Comparison of ENCODE assay signal across 23 cellular contexts in genomic region chr2:169513094-169513493, GRCh38. TPM values are rescaled to one million over a fixed set of nuclear protein-coding genes. Genes with fewer than 3 reads are reported as not detected.
DNase-seq lines count a peak whose midpoint lies in the region; ATAC-seq, FAIRE-seq and TF ChIP-seq lines count a peak whose summit lies in the region.
"Had no signal": no experiment of that assay in that cellular context is flagged by ENCODE, and none has a peak within 500 bp of the region (broad histone marks: within the 10 kb centered on the region; RNA-seq: fewer than 3 reads in every experiment).

No MANE protein-coding gene starts in this region.

- H3K79me2 ChIP-seq in HepG2 (ENCODE audit: insufficient read depth, low read length) (no peaks in the 10 kb centered on the region), K562 (ENCODE audit: control insufficient read depth, insufficient read depth, low read length) (no peaks in the 10 kb centered on the region)

- TF ChIP-seq CTCF in HepG2 (CRISPR knock-in tag; IDR thresholded peaks at IDR 0.05) = no peak
- no peak for TF ChIP-seq CTCF in right lobe of liver (IDR thresholded peaks at IDR 0.05)
- no peak for TF ChIP-seq CTCF in K562 (IDR thresholded peaks at IDR 0.05 in 2 of 3, conservative IDR thresholded peaks at IDR 0.05 in 1 of 3; ENCODE audit: insufficient read depth in 2 of 3, low read depth in 1 of 3, low read length in 3 of 3)

- H4K20me1 ChIP-seq in HepG2 (ENCODE audit: insufficient read depth, low read length) = no peaks in the 10 kb centered on the region
- no peaks in the 10 kb centered on the region for H4K20me1 ChIP-seq in K562 (replicated peaks; ENCODE audit: control insufficient read depth, insufficient read depth, low read length)

- no peak for TF ChIP-seq RAD21 in HepG2 (CRISPR knock-in tag; IDR thresholded peaks at IDR 0.05)
- no peak for TF ChIP-seq RAD21 in K562 (CRISPR knock-in tag; conservative IDR thresholded peaks at IDR 0.05 in 1 of 2, IDR thresholded peaks at IDR 0.05 in 1 of 2)

- BruUV-seq in HepG2 (replicated peaks; lab: Mats Ljungman, UMichigan) (no TSS peak), K562 (replicated peaks; lab: Mats Ljungman, UMichigan) (no TSS peak)

- intact Hi-C loops in HepG2 (cut with micrococcal nuclease; ENCODE audit: unreplicated experiment) = no loop called here
- intact Hi-C loops in right lobe of liver (cut with DNase I) = no loop called here
- intact Hi-C loops in K562 (cut with micrococcal nuclease) = no loop called here

- FAIRE-seq in HepG2 (lab: Jason Lieb, UNC) (no peak), K562 (lab: Jason Lieb, UNC) (no peak), frontal cortex (lab: Jason Lieb, UNC) (no peak)
- FAIRE-seq: GM12892, GM19239 had no signal

- no peak overlapping the region for H3K4me2 ChIP-seq in HepG2 (ENCODE audit: low read depth, low read length)
- no peak overlapping the region for H3K4me2 ChIP-seq in K562 (ENCODE audit: insufficient read depth, low read length)

- TF ChIP-seq POLR2A in HepG2 (IDR thresholded peaks at IDR 0.05; ENCODE audit: insufficient read depth in 1 of 2, low read depth in 2 of 2, low read length in 2 of 2) (no peak), right lobe of liver (IDR thresholded peaks at IDR 0.05) (no peak), K562 (conservative IDR thresholded peaks at IDR 0.05) (no peak)

- CTCF ChIA-PET in HepG2 (lab: Yijun Ruan, JAX; ENCODE audit: low intra/inter-chr PET ratio, low total read pairs) (no interaction called here), K562 (lab: Yijun Ruan, JAX; ENCODE audit: low intra/inter-chr PET ratio) (no interaction called here)

- H2AFZ ChIP-seq in HepG2 (ENCODE audit: low read length) (no peak overlapping the region), K562 (ENCODE audit: low read depth, low read length) (no peak overlapping the region)

- DNase-seq in HepG2 (ENCODE audit: low spot score) (no peak), right lobe of liver (no peak), K562 (ENCODE audit: extremely low read depth in 1 of 4, low spot score in 3 of 4) (no peak), skeletal muscle cell (ENCODE audit: low read depth) (no peak), CD1c-positive myeloid dendritic cell (ENCODE audit: extremely low spot score) (no peak), frontal cortex (ENCODE audit: low spot score in 2 of 2) (no peak)
- DNase-seq: CD8-positive, alpha-beta memory T cell; DMS 273 treated with DMSO at 0.1 percent for 48 hours; DND-41; NCI-H1048; NCI-H1417; NCI-H1694; NCI-H446 treated with DMSO at 0.1 percent for 48 hours; NCI-H526; RPMI8226; SHP77 treated with DMSO at 0.1 percent for 48 hours had no signal

- no peaks in the 10 kb centered on the region for H3K9me1 ChIP-seq in K562 (ENCODE audit: control insufficient read depth, insufficient read depth, low read length)

- H3K27ac ChIP-seq in HepG2 (ENCODE audit: extremely low read length, insufficient read depth, low read length) = no peak overlapping the region
- no peak overlapping the region for H3K27ac ChIP-seq in right lobe of liver
- H3K27ac ChIP-seq in K562 (ENCODE audit: extremely low read depth, low read depth, low read length) = no peak overlapping the region
- H3K27ac ChIP-seq: C4-2B, SK-N-MC had no signal

- no peak for TF ChIP-seq EP300 in HepG2 (IDR thresholded peaks at IDR 0.05; ENCODE audit: low read depth in 2 of 2, low read length in 2 of 2)
- no peak for TF ChIP-seq EP300 in HepG2 (CRISPR knock-in tag; IDR thresholded peaks at IDR 0.05; ENCODE audit: borderline replicate concordance)
- no peak for TF ChIP-seq EP300 in K562 (IDR thresholded peaks at IDR 0.05; ENCODE audit: low read length)

- 55% methylated on average over 1 of the region's 1 CpG for WGBS in HepG2 (ENCODE audit: low lambda C conversion rate)
- 100% methylated on average over 1 of the region's 1 CpG for WGBS in right lobe of liver (ENCODE audit: insufficient coverage, low coverage, low lambda C conversion rate, missing lambda C conversion rate)
- 50% methylated on average over 1 of the region's 1 CpG for WGBS in K562 (ENCODE audit: insufficient coverage, low coverage, missing lambda C conversion rate)

- in situ Hi-C loops in HepG2 (cut with HindIII; ENCODE audit: extremely low pct_ligation_motif_present, low pct_unique_long_range_greater_than_20kb) (no loop called here), K562 (cut with MboI) (no loop called here)

- H3K4me1 ChIP-seq in HepG2 (ENCODE audit: insufficient read depth, low read length) = peaks cover 11% of the 10 kb centered on the region
- no peaks in the 10 kb centered on the region for H3K4me1 ChIP-seq in right lobe of liver
- H3K4me1 ChIP-seq in K562 (replicated peaks in 1 of 2; ENCODE audit: control insufficient read depth in 2 of 2, insufficient read depth in 2 of 2, low read length in 2 of 2) = peaks cover 0 to 7% of the 10 kb centered on the region in 2 experiments; a peak in 2 of 5 replicates

- H3K27me3 ChIP-seq in HepG2 (ENCODE audit: control insufficient read depth in 1 of 2, insufficient read depth in 2 of 2, low read length in 2 of 2) (no peaks in the 10 kb centered on the region), right lobe of liver (no peaks in the 10 kb centered on the region), K562 (ENCODE audit: control insufficient read depth in 2 of 2, insufficient read depth in 2 of 2, low read length in 2 of 2) (no peaks in the 10 kb centered on the region)

- POLR2A ChIA-PET in HepG2 (lab: Yijun Ruan, JAX) = no interaction called here
- POLR2A ChIA-PET in K562 (lab: Yijun Ruan, JAX) = no interaction called here

- no peaks in the 10 kb centered on the region for H3K9me3 ChIP-seq in HepG2 (ENCODE audit: low read length)
- no peaks in the 10 kb centered on the region for H3K9me3 ChIP-seq in right lobe of liver
- no peaks in the 10 kb centered on the region for H3K9me3 ChIP-seq in K562 (replicated peaks; ENCODE audit: control insufficient read depth, insufficient read depth, low read depth, low read length)

- H3K36me3 ChIP-seq in HepG2 (replicated peaks in 1 of 2; ENCODE audit: control insufficient read depth in 1 of 2, insufficient read depth in 2 of 2, low read length in 2 of 2) = no peaks in the 10 kb centered on the region
- H3K36me3 ChIP-seq in right lobe of liver = no peaks in the 10 kb centered on the region
- H3K36me3 ChIP-seq in K562 (ENCODE audit: control insufficient read depth, insufficient read depth, low read length) = no peaks in the 10 kb centered on the region

- H3K9ac ChIP-seq in HepG2 (ENCODE audit: insufficient read depth, low read depth, low read length) = no peak overlapping the region
- H3K9ac ChIP-seq in K562 (ENCODE audit: insufficient read depth in 1 of 2, low read depth in 2 of 2, low read length in 2 of 2) = no peak overlapping the region

- H3K4me3 ChIP-seq in HepG2 (replicated peaks in 1 of 3; ENCODE audit: insufficient read depth in 1 of 3, low read depth in 2 of 3, low read length in 3 of 3) = no peak overlapping the region
- H3K4me3 ChIP-seq in right lobe of liver = no peak overlapping the region
- no peak overlapping the region for H3K4me3 ChIP-seq in K562
- peak overlapping the region; percentile 38 for H3K4me3 ChIP-seq in skeletal muscle cell (ENCODE audit: low read depth, low read length)
- H3K4me3 ChIP-seq: SK-N-MC had no signal

- ATAC-seq in HepG2 (no peak), right lobe of liver (no peak), K562 (no peak), GM21526 (IDR thresholded peaks at IDR 0.05; ENCODE audit: low FRiP score, unreplicated experiment) (no peak)
- ATAC-seq: HCT116 had no signal

RNA-seq across cellular contexts. Expression of gene KLHL41, which starts 3.6 kb away (rescaled TPM):
- total RNA-seq in HepG2 (2016; rRNA removed; fragmentation: Illumina TruSeq; extraction: Trizol) (0.27 and 0.31 TPM in 2 replicates), right lobe of liver (1 to 10 TPM in 1 of 6 experiments, under 1 TPM in 5; 0.22 to 3.7 (median 0.30) TPM), K562 (2014; rRNA removed) (0.05 TPM in 1 of 2 replicates, not detected in the other), K562 (2014; rRNA removed; fragmentation: Illumina TruSeq; extraction: Trizol) (0.06 and 0.11 TPM in 2 replicates), K562 (2015; rRNA removed; fragmentation: Illumina TruSeq; extraction: Trizol) (0.19 and 0.22 TPM in 2 replicates), K562 (2021) (0.09 TPM in 1 of 2 replicates, not detected in the other), frontal cortex (4.1 TPM)
- total RNA-seq in HepG2 (2016; cell fraction: cytosol; rRNA removed; fragmentation: Illumina TruSeq; extraction: Trizol; ENCODE audit: low read depth) = 0.91 and 0.97 TPM in 2 replicates
- total RNA-seq in HepG2 (2016; cell fraction: insoluble cytoplasmic fraction; rRNA removed; fragmentation: Illumina TruSeq; extraction: Trizol) = 0.12 and 0.35 TPM in 2 replicates
- 0.46 and 0.55 TPM in 2 replicates for total RNA-seq in HepG2 (2016; cell fraction: membrane; rRNA removed; fragmentation: Illumina TruSeq; extraction: Trizol)
- total RNA-seq in HepG2 (2016; cell fraction: nucleus; rRNA removed; fragmentation: Illumina TruSeq; extraction: Trizol) = 0.22 and 0.69 TPM in 2 replicates
- polyA plus RNA-seq in HepG2 (2011; rRNA removed) (0.07 TPM in 1 of 2 replicates, not detected in the other), K562 (2011; rRNA removed) (0.08 and 0.15 TPM in 2 replicates), K562 (2014; fragmentation: Illumina TruSeq; extraction: Trizol) (0.09 and 0.14 TPM in 2 replicates), K562 (2014; fragmentation: Nextera tagmentation; extraction: Ambion mirVana) (under 1 TPM; 0.08 to 0.13 TPM), K562 (2014; rRNA removed) (0.03 and 1.5 TPM in 2 replicates)
- 0.01 and 0.03 TPM in 2 replicates for polyA plus RNA-seq in HepG2 (2011; cell fraction: cytosol; rRNA removed)
- 0.13 and 0.21 TPM in 2 replicates for polyA plus RNA-seq in HepG2 (2011; cell fraction: nucleus; rRNA removed)
- polyA plus RNA-seq in HepG2 (2012) = 0.09 and 0.16 TPM in 2 replicates
- 0.11 TPM in 1 of 2 replicates, not detected in the other for polyA plus RNA-seq in HepG2 (2016; cell fraction: cytosol; fragmentation: Illumina TruSeq; extraction: Trizol; ENCODE audit: low read depth)
- polyA plus RNA-seq in HepG2 (2016; cell fraction: insoluble cytoplasmic fraction; fragmentation: Illumina TruSeq; extraction: Trizol; ENCODE audit: low read depth) = 0.21 and 1.2 TPM in 2 replicates
- 0.07 and 0.10 TPM in 2 replicates for polyA plus RNA-seq in HepG2 (2016; cell fraction: membrane; fragmentation: Illumina TruSeq; extraction: Trizol; ENCODE audit: low read depth)
- 1.3 and 1.4 TPM in 2 replicates for polyA plus RNA-seq in HepG2 (2016; cell fraction: nucleus; fragmentation: Illumina TruSeq; extraction: Trizol; ENCODE audit: insufficient read depth, low read depth)
- not detected in 2 replicates for polyA minus RNA-seq in HepG2 (2011; rRNA and poly(A)+ RNA removed; ENCODE audit: low replicate concordance)
- polyA minus RNA-seq in HepG2 (2011; cell fraction: cytosol; rRNA and poly(A)+ RNA removed) = not detected in 2 replicates
- polyA minus RNA-seq in HepG2 (2011; cell fraction: nucleus; rRNA and poly(A)+ RNA removed) = 0.26 TPM in 1 of 2 replicates, not detected in the other
- 0.46 and 0.63 TPM in 2 replicates for total RNA-seq in K562 (2011; cell fraction: chromatin; rRNA removed; ENCODE audit: low replicate concordance)
- total RNA-seq in K562 (2011; cell fraction: nucleolus; rRNA removed) = 0.17 and 0.79 TPM in 2 replicates
- 0.29 TPM in 1 of 2 replicates, not detected in the other for total RNA-seq in K562 (2011; cell fraction: nucleoplasm; rRNA removed)
- 0.04 TPM in 1 of 2 replicates, not detected in the other for polyA plus RNA-seq in K562 (2011; cell fraction: cytosol; rRNA removed)
- polyA plus RNA-seq in K562 (2011; cell fraction: nucleus; rRNA removed) = 0.14 and 0.22 TPM in 2 replicates
- 0.08 and 0.16 TPM in 2 replicates for polyA plus RNA-seq in K562 (2012)
- 0.14 and 0.63 TPM in 2 replicates for polyA minus RNA-seq in K562 (2011; rRNA and poly(A)+ RNA removed)
- not detected in 2 replicates for polyA minus RNA-seq in K562 (2011; cell fraction: cytosol; rRNA and poly(A)+ RNA removed)
- polyA minus RNA-seq in K562 (2011; cell fraction: nucleus; rRNA and poly(A)+ RNA removed) = 0.13 and 0.56 TPM in 2 replicates
- polyA plus RNA-seq: CD8-positive, alpha-beta memory T cell; IgD-negative memory B cell had no signal

RNA-seq across cellular contexts. Expression of gene BBS5, which starts 33.8 kb away (rescaled TPM):
- 3.3 and 4.5 TPM in 2 replicates for total RNA-seq in HepG2 (2016; rRNA removed; fragmentation: Illumina TruSeq; extraction: Trizol)
- total RNA-seq in HepG2 (2016; cell fraction: cytosol; rRNA removed; fragmentation: Illumina TruSeq; extraction: Trizol; ENCODE audit: low read depth) = 0.71 and 0.88 TPM in 2 replicates
- total RNA-seq in HepG2 (2016; cell fraction: insoluble cytoplasmic fraction; rRNA removed; fragmentation: Illumina TruSeq; extraction: Trizol) = 3.7 and 4.8 TPM in 2 replicates
- 1.5 and 2.2 TPM in 2 replicates for total RNA-seq in HepG2 (2016; cell fraction: membrane; rRNA removed; fragmentation: Illumina TruSeq; extraction: Trizol)
- 4.6 and 8.1 TPM in 2 replicates for total RNA-seq in HepG2 (2016; cell fraction: nucleus; rRNA removed; fragmentation: Illumina TruSeq; extraction: Trizol)
- 1.7 and 1.8 TPM in 2 replicates for polyA plus RNA-seq in HepG2 (2011; rRNA removed)
- 1.4 and 2.0 TPM in 2 replicates for polyA plus RNA-seq in HepG2 (2011; cell fraction: cytosol; rRNA removed)
- 3.7 and 5.4 TPM in 2 replicates for polyA plus RNA-seq in HepG2 (2011; cell fraction: nucleus; rRNA removed)
- polyA plus RNA-seq in HepG2 (2012) = 2.6 and 2.8 TPM in 2 replicates
- 0.44 and 0.62 TPM in 2 replicates for polyA plus RNA-seq in HepG2 (2016; cell fraction: cytosol; fragmentation: Illumina TruSeq; extraction: Trizol; ENCODE audit: low read depth)
- polyA plus RNA-seq in HepG2 (2016; cell fraction: insoluble cytoplasmic fraction; fragmentation: Illumina TruSeq; extraction: Trizol; ENCODE audit: low read depth) = 3.4 and 4.2 TPM in 2 replicates
- 1.0 and 1.2 TPM in 2 replicates for polyA plus RNA-seq in HepG2 (2016; cell fraction: membrane; fragmentation: Illumina TruSeq; extraction: Trizol; ENCODE audit: low read depth)
- polyA plus RNA-seq in HepG2 (2016; cell fraction: nucleus; fragmentation: Illumina TruSeq; extraction: Trizol; ENCODE audit: insufficient read depth, low read depth) = 12.1 and 12.6 TPM in 2 replicates
- polyA minus RNA-seq in HepG2 (2011; rRNA and poly(A)+ RNA removed; ENCODE audit: low replicate concordance) = 1.4 TPM in 1 of 2 replicates, not detected in the other
- 1.4 and 2.7 TPM in 2 replicates for polyA minus RNA-seq in HepG2 (2011; cell fraction: cytosol; rRNA and poly(A)+ RNA removed)
- polyA minus RNA-seq in HepG2 (2011; cell fraction: nucleus; rRNA and poly(A)+ RNA removed) = 6.2 and 8.1 TPM in 2 replicates
- 1 to 10 TPM; 1.7 to 3.5 (median 2.3) TPM for total RNA-seq in right lobe of liver
- 7.5 and 18.1 TPM in 2 replicates for total RNA-seq in K562 (2011; cell fraction: chromatin; rRNA removed; ENCODE audit: low replicate concordance)
- 2.2 and 4.5 TPM in 2 replicates for total RNA-seq in K562 (2011; cell fraction: nucleolus; rRNA removed)
- 6.4 and 10.1 TPM in 2 replicates for total RNA-seq in K562 (2011; cell fraction: nucleoplasm; rRNA removed)
- total RNA-seq in K562 (2014; rRNA removed) = 4.3 and 5.2 TPM in 2 replicates
- 4.7 and 4.8 TPM in 2 replicates for total RNA-seq in K562 (2014; rRNA removed; fragmentation: Illumina TruSeq; extraction: Trizol)
- total RNA-seq in K562 (2015; rRNA removed; fragmentation: Illumina TruSeq; extraction: Trizol) = 4.5 and 5.3 TPM in 2 replicates
- 5.0 and 6.5 TPM in 2 replicates for total RNA-seq in K562 (2021)
- polyA plus RNA-seq in K562 (2011; rRNA removed) = 2.3 and 3.7 TPM in 2 replicates
- polyA plus RNA-seq in K562 (2011; cell fraction: cytosol; rRNA removed) = 2.1 and 5.2 TPM in 2 replicates
- 2.7 and 4.4 TPM in 2 replicates for polyA plus RNA-seq in K562 (2011; cell fraction: nucleus; rRNA removed)
- polyA plus RNA-seq in K562 (2012) = 2.7 and 4.2 TPM in 2 replicates
- polyA plus RNA-seq in K562 (2014; fragmentation: Illumina TruSeq; extraction: Trizol) = 3.4 and 5.5 TPM in 2 replicates
- polyA plus RNA-seq in K562 (2014; fragmentation: Nextera tagmentation; extraction: Ambion mirVana) = 1 to 10 TPM in 1 of 2 experiments, under 1 TPM in 1; 0.48 to 1.4 TPM
- polyA plus RNA-seq in K562 (2014; rRNA removed) = 6.9 and 7.1 TPM in 2 replicates
- 3.5 and 3.7 TPM in 2 replicates for polyA minus RNA-seq in K562 (2011; rRNA and poly(A)+ RNA removed)
- polyA minus RNA-seq in K562 (2011; cell fraction: cytosol; rRNA and poly(A)+ RNA removed) = 1.1 and 2.5 TPM in 2 replicates
- 3.8 and 6.9 TPM in 2 replicates for polyA minus RNA-seq in K562 (2011; cell fraction: nucleus; rRNA and poly(A)+ RNA removed)
- total RNA-seq in frontal cortex = 12.6 TPM

Comparison
In these comparisons a context has a peak if more than half of its experiments do, and no peak if none do; other contexts are left out.
1. Of the 241 proteins assayed by ChIP-seq in both HepG2 and K562: peak only in HepG2: none; only in K562: ADNP, CHD4, HDAC2 and KDM1A; in both: none; in neither: 237.